ENCODE assay signal across 15 cellular contexts in genomic region chr2:241808701-241809382, GRCh38. TPM values are rescaled to one million over a fixed set of nuclear protein-coding genes. Genes with fewer than 3 reads are reported as not detected.
A peak's percentile ranks its signal among the peaks of the same experiment; 100 is the strongest.
DNase-seq lines count a peak whose midpoint lies in the region; TF ChIP-seq lines count a peak whose summit lies in the region.
"Had no signal": no experiment of that assay in that cellular context is flagged by ENCODE, and none has a peak within 500 bp of the region (broad histone marks: within the 10 kb centered on the region; RNA-seq: fewer than 3 reads in every experiment).

TSS of gene NEU4 (plus strand) at chr2:241809193. CDS start at chr2:241814485, 5,292 bp downstream.

- TF ChIP-seq CTCF in WERI-Rb-1 (IDR thresholded peaks at IDR 0.05; ENCODE audit: low read depth, low read length) (no peak), hepatocyte (IDR thresholded peaks at IDR 0.05; ENCODE audit: poor library complexity) (no peak), osteoblast (IDR thresholded peaks at IDR 0.05; ENCODE audit: extremely low read depth, low read depth, low read length) (no peak), coronary artery (IDR thresholded peaks at IDR 0.05) (no peak)

- H3K4me3 ChIP-seq in WERI-Rb-1 (ENCODE audit: low read depth, low read length) (no peak within 1 kb of the TSS), hepatocyte (no peak within 1 kb of the TSS), osteoblast (ENCODE audit: insufficient read depth, low read length) (no peak within 1 kb of the TSS), coronary artery (no peak within 1 kb of the TSS)
- H3K4me3 ChIP-seq: prostate gland, tibial artery had no signal

- peak within 1 kb of the TSS; percentile 33 for H3K4me2 ChIP-seq in hepatocyte
- H3K4me2 ChIP-seq in osteoblast (ENCODE audit: insufficient read depth, low read length), result no peak within 1 kb of the TSS

- peaks cover 24% of the 10 kb centered on the region for H3K4me1 ChIP-seq in hepatocyte (ENCODE audit: insufficient read depth)
- no peaks in the 10 kb centered on the region for H3K4me1 ChIP-seq in osteoblast (ENCODE audit: insufficient read depth, low read length)
- H3K4me1 ChIP-seq: prostate gland had no signal

- H3K27ac ChIP-seq in WERI-Rb-1 (peak within 1 kb of the TSS; percentile 57), hepatocyte (peak within 1 kb of the TSS; percentile 88), osteoblast (ENCODE audit: low read depth, low read length) (no peak within 1 kb of the TSS), coronary artery (no peak within 1 kb of the TSS)
- H3K27ac ChIP-seq: prostate gland, tibial artery had no signal

- H3K79me2 ChIP-seq in hepatocyte, result no peaks in the 10 kb centered on the region
- H3K79me2 ChIP-seq in osteoblast (ENCODE audit: insufficient read depth, low read length), result no peaks in the 10 kb centered on the region

- WGBS in hepatocyte (ENCODE audit: low lambda C conversion rate, missing lambda C conversion rate), result 86% methylated on average over 30 of the region's 31 CpGs

- H3K27me3 ChIP-seq in WERI-Rb-1 (ENCODE audit: insufficient read depth, low read depth, severe bottlenecking) (no peaks in the 10 kb centered on the region), hepatocyte (no peaks in the 10 kb centered on the region), osteoblast (ENCODE audit: insufficient read depth, low read length) (peaks cover 11% of the 10 kb centered on the region)

- peak; percentile 72 for DNase-seq in ELF-1 (ENCODE audit: low read depth, low spot score)
- peak; percentile 17 for DNase-seq in WERI-Rb-1
- no peak for DNase-seq in hepatocyte (ENCODE audit: low spot score)
- peak; percentile 88 for DNase-seq in osteoblast (ENCODE audit: insufficient read length, low spot score, missing footprints)
- no peak for DNase-seq in activated CD8-positive, alpha-beta memory T cell treated with anti-CD3 and anti-CD28 coated beads, Interleukin-2, amount 50 U/mL, for 48 hours
- DNase-seq in C1 segment of cervical spinal cord (lab: John Stamatoyannopoulos, UW), result no peak
- no peak for DNase-seq in coronary artery (ENCODE audit: low spot score)
- DNase-seq in NCI-H524 treated with DMSO at 0.1 percent for 48 hours (lab: John Stamatoyannopoulos, UW), result no peak
- DNase-seq: activated CD8-positive, alpha-beta memory T cell treated with anti-CD3 and anti-CD28 coated beads, Interleukin-2, amount 50 U/mL, for 4 hours; erythroblast; HFFc6; tibial artery had no signal

- no peaks in the 10 kb centered on the region for H3K9me2 ChIP-seq in hepatocyte (replicated peaks; ENCODE audit: insufficient read depth)

- no peaks in the 10 kb centered on the region for H3K9me3 ChIP-seq in WERI-Rb-1 (ENCODE audit: severe bottlenecking)
- H3K9me3 ChIP-seq in hepatocyte (ENCODE audit: low read depth), result no peaks in the 10 kb centered on the region
- no peaks in the 10 kb centered on the region for H3K9me3 ChIP-seq in osteoblast (ENCODE audit: low read depth, low read length)
- H3K9me3 ChIP-seq: prostate gland, tibial artery had no signal

- H4K20me1 ChIP-seq in hepatocyte (ENCODE audit: insufficient read depth, poor library complexity, severe bottlenecking) (no peaks in the 10 kb centered on the region), osteoblast (ENCODE audit: insufficient read depth, low read length) (no peaks in the 10 kb centered on the region)

- H3K36me3 ChIP-seq in WERI-Rb-1 (no peaks in the 10 kb centered on the region), hepatocyte (replicated peaks; ENCODE audit: insufficient read depth, low read depth) (no peaks in the 10 kb centered on the region), osteoblast (ENCODE audit: insufficient read depth, low read length) (no peaks in the 10 kb centered on the region)
- H3K36me3 ChIP-seq: prostate gland, tibial artery had no signal

- peak within 1 kb of the TSS; percentile 56 for H2AFZ ChIP-seq in hepatocyte
- H2AFZ ChIP-seq in osteoblast (ENCODE audit: low read length), result no peak within 1 kb of the TSS

RNA-seq across cellular contexts. Expression of gene NEU4, which starts in this region (rescaled TPM):
- total RNA-seq in hepatocyte (6.8 and 9.3 TPM in 2 replicates), osteoblast (not detected in 2 replicates)
- 8.7 and 10.2 TPM in 2 replicates for polyA plus RNA-seq in hepatocyte
- total RNA-seq: B cell, RPMI7951 had no signal

Comparison
In these comparisons a context has a peak if more than half of its experiments do, and no peak if none do; other contexts are left out.
1. Peak in DNase-seq in osteoblast; RNA of the gene not detected or under 1 TPM.
2. DNase-seq: peak in ELF-1 (single experiment) and WERI-Rb-1 (single experiment); none in hepatocyte (single experiment), activated CD8-positive, alpha-beta memory T cell treated with anti-CD3 and anti-CD28 coated beads, Interleukin-2, amount 50 U/mL, for 48 hours (single experiment), C1 segment of cervical spinal cord (0 of 14), coronary artery (single experiment) and NCI-H524 treated with DMSO at 0.1 percent for 48 hours (single experiment).
3. H3K27ac ChIP-seq: peak in WERI-Rb-1 (single experiment) and hepatocyte (single experiment); none in osteoblast (single experiment) and coronary artery (0 of 2).